27 cellular contexts compared by ENCODE assay signal in genomic region chr16:35298460-35299243, GRCh38.
"Had no signal": no experiment of that assay in that cellular context is flagged by ENCODE, and none has a peak within 500 bp of the region (broad histone marks: within the 10 kb centered on the region; RNA-seq: fewer than 3 reads in every experiment).

No MANE protein-coding gene starts in this region.

- H3K9me3 ChIP-seq: gastroesophageal sphincter, thoracic aorta had no signal

- H3K27me3 ChIP-seq: gastroesophageal sphincter, spleen had no signal

- H3K27ac Mint-ChIP-seq: activated CD4-positive, alpha-beta T cell treated with anti-CD3 and anti-CD28 coated beads, Interleukin-2, amount 10 ng/mL, durations not matched to agents 7 days and 5 days; activated CD8-positive, alpha-beta memory T cell treated with anti-CD3 and anti-CD28 coated beads, Interleukin-2, amount 10 ng/mL, durations not matched to agents 7 days and 5 days; activated CD8-positive, alpha-beta T cell treated with anti-CD3 and anti-CD28 coated beads for 36 hours; brain; naive thymus-derived CD4-positive, alpha-beta T cell; T-cell; T-helper 2 cell treated with Interferon-gamma antibody and Interleukin-4, amounts not matched to agents 5 μg/mL and 100 μg/mL, for 36 hours; type B pancreatic cell had no signal

- DNase-seq: activated CD4-positive, alpha-beta T cell treated with anti-CD3 and anti-CD28 coated beads, Interleukin-2, amount 10 ng/mL, durations not matched to agents 7 days and 5 days; activated CD4-positive, CD25-positive, alpha-beta regulatory T cell treated with anti-CD3 and anti-CD28 coated beads, Interleukin-2, amount 50 U/mL, for 72 hours; activated CD8-positive, alpha-beta memory T cell treated with anti-CD3 and anti-CD28 coated beads, Interleukin-2, amount 10 ng/mL, durations not matched to agents 7 days and 5 days; activated CD8-positive, alpha-beta T cell treated with anti-CD3 and anti-CD28 coated beads for 36 hours; activated effector memory CD4-positive, alpha-beta T cell treated with anti-CD3 and anti-CD28 coated beads, Interleukin-2, amount 50 U/mL, for 16 hours; activated naive CD4-positive, alpha-beta T cell treated with anti-CD3 and anti-CD28 coated beads, Interleukin-2, amount 50 U/mL, for 16 hours; activated T-cell treated with anti-CD3 and anti-CD28 coated beads for 4 hours; aorta; central memory CD4-positive, alpha-beta T cell; effector memory CD4-positive, alpha-beta T cell; head of caudate nucleus; hypothalamus; naive thymus-derived CD4-positive, alpha-beta T cell; retina; spleen; stimulated activated CD4-positive, alpha-beta T cell treated with anti-CD3 and anti-CD28 coated beads, Interleukin-4, amount 100 ng/mL, for 1 hour; stimulated activated naive CD4-positive, alpha-beta T cell; T-cell; WERI-Rb-1 had no signal

- FAIRE-seq: colon, TTC549 had no signal

- H3K27me3 Mint-ChIP-seq: activated CD4-positive, alpha-beta T cell treated with anti-CD3 and anti-CD28 coated beads, Interleukin-2, amount 10 ng/mL, durations not matched to agents 7 days and 5 days; activated CD8-positive, alpha-beta memory T cell treated with anti-CD3 and anti-CD28 coated beads, Interleukin-2, amount 10 ng/mL, durations not matched to agents 7 days and 5 days; activated CD8-positive, alpha-beta T cell treated with anti-CD3 and anti-CD28 coated beads for 36 hours; naive thymus-derived CD4-positive, alpha-beta T cell; T-cell; type B pancreatic cell had no signal

- H3K27ac ChIP-seq: gastroesophageal sphincter, spleen, thoracic aorta, WERI-Rb-1 had no signal

- H3K4me3 ChIP-seq: gastroesophageal sphincter, spleen, thoracic aorta had no signal

- H3K4me1 ChIP-seq: gastroesophageal sphincter, spleen had no signal

- H3K4me3 Mint-ChIP-seq: activated CD4-positive, alpha-beta T cell treated with anti-CD3 and anti-CD28 coated beads, Interleukin-2, amount 10 ng/mL, durations not matched to agents 7 days and 5 days; activated CD8-positive, alpha-beta memory T cell treated with anti-CD3 and anti-CD28 coated beads, Interleukin-2, amount 10 ng/mL, durations not matched to agents 7 days and 5 days; activated CD8-positive, alpha-beta T cell treated with anti-CD3 and anti-CD28 coated beads for 36 hours; brain; naive thymus-derived CD4-positive, alpha-beta T cell; neural crest cell; T-cell; T-helper 2 cell treated with Interferon-gamma antibody and Interleukin-4, amounts not matched to agents 5 μg/mL and 100 μg/mL, for 36 hours; type B pancreatic cell had no signal

- H3K36me3 ChIP-seq: gastroesophageal sphincter, spleen, thoracic aorta, WERI-Rb-1 had no signal

- ATAC-seq: activated CD8-positive, alpha-beta memory T cell treated with anti-CD3 and anti-CD28 coated beads, Interleukin-2, amount 10 ng/mL, durations not matched to agents 7 days and 5 days; activated CD8-positive, alpha-beta T cell treated with anti-CD3 and anti-CD28 coated beads for 36 hours; gastroesophageal sphincter; naive thymus-derived CD4-positive, alpha-beta T cell; T-cell had no signal

- H3K36me3 Mint-ChIP-seq: activated CD8-positive, alpha-beta memory T cell treated with anti-CD3 and anti-CD28 coated beads, Interleukin-2, amount 10 ng/mL, durations not matched to agents 7 days and 5 days; brain; naive thymus-derived CD4-positive, alpha-beta T cell; T-cell; type B pancreatic cell had no signal

- H3K4me1 Mint-ChIP-seq: activated CD4-positive, alpha-beta T cell treated with anti-CD3 and anti-CD28 coated beads, Interleukin-2, amount 10 ng/mL, durations not matched to agents 7 days and 5 days; activated CD8-positive, alpha-beta memory T cell treated with anti-CD3 and anti-CD28 coated beads, Interleukin-2, amount 10 ng/mL, durations not matched to agents 7 days and 5 days; brain; naive thymus-derived CD4-positive, alpha-beta T cell; neural crest cell; T-cell had no signal
